ENCODE assay signal across 9 cellular contexts in genomic region chr3:39805650-39806049, GRCh38. TPM values are rescaled to one million over a fixed set of nuclear protein-coding genes. Genes with fewer than 3 reads are reported as not detected.
"Had no signal": no experiment of that assay in that cellular context is flagged by ENCODE, and none has a peak within 500 bp of the region (broad histone marks: within the 10 kb centered on the region; RNA-seq: fewer than 3 reads in every experiment).

No MANE protein-coding gene starts in this region.

- H3K36me3 Mint-ChIP-seq: IgD-negative memory B cell had no signal

- H3K36me3 ChIP-seq: HAP-1 had no signal

- H3K27ac ChIP-seq: GM23248 had no signal

- H2AFZ ChIP-seq: GM23248 had no signal

- H3K9me3 ChIP-seq: HAP-1 had no signal

- DNase-seq: GOT3, H7, HFFc6, KBM-7 had no signal

- ATAC-seq: HCT116 had no signal

- H3K4me3 ChIP-seq: GM23248, HAP-1 had no signal

- H3K4me3 Mint-ChIP-seq: HFFc6, IgD-negative memory B cell had no signal

- H3K9ac ChIP-seq: GM23248 had no signal

- H3K27ac Mint-ChIP-seq: HFFc6, IgD-negative memory B cell had no signal

RNA-seq across cellular contexts. Expression of gene MYRIP, which starts 3.8 kb away (rescaled TPM):
- total RNA-seq: H4 had no signal
